Comparison of ENCODE assay signal across 22 cellular contexts in the genomic region with DNA sequence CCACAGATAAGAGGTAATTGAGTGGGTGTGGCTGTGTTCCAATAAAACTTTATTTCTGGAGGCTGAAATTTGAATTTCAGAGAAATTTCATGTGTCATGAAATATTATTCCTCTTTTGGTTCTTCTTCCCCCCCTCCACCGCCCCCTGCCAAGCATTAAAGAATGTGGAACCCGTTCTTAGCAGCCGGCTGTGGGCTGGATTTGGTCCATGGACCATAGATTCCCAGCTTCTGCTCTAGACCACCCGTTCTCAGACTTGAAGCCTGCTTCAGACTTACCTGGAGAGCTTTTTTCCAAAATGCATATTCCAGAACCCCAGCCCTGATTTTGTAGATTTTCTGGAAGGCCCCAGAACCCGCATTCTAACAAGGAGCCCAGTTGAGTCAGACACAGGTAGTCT. TPM values are rescaled to one million over a fixed set of nuclear protein-coding genes. Genes with fewer than 3 reads are reported as not detected.
DNase-seq lines count a peak whose midpoint lies in the region; ATAC-seq and TF ChIP-seq lines count a peak whose summit lies in the region.
"Had no signal": no experiment of that assay in that cellular context is flagged by ENCODE, and none has a peak within 500 bp of the region (broad histone marks: within the 10 kb centered on the region; RNA-seq: fewer than 3 reads in every experiment).

No MANE protein-coding gene starts in this region.

- H3K9me3 ChIP-seq in sigmoid colon (no peaks in the 10 kb centered on the region), mucosa of descending colon (no peaks in the 10 kb centered on the region)
- H3K9me3 ChIP-seq: A549, vagina had no signal

- TF ChIP-seq EP300 in sigmoid colon (IDR thresholded peaks at IDR 0.05) = no peak

- H3K27me3 Mint-ChIP-seq in activated B cell treated with CpG ODN at 0.5 μM for 24 hours = no peaks in the 10 kb centered on the region
- H3K27me3 Mint-ChIP-seq in immature natural killer cell (ENCODE audit: low read depth in 3 of 3) = peaks cover 0 to 6% (median 6%) of the 10 kb centered on the region in 3 donors
- H3K27me3 Mint-ChIP-seq: brain; stimulated activated memory B cell treated with anti-CD40 and anti-IgM and Interleukin-4, amounts not matched to agents 10 μg/mL and 1 μg/mL and 100 μg/mL, for 72 hours; T-cell had no signal

- H3K36me3 Mint-ChIP-seq in activated B cell treated with CpG ODN at 0.5 μM for 24 hours (ENCODE audit: low read depth) (peaks cover 53% of the 10 kb centered on the region), immature natural killer cell (peaks cover 0 to 13% (median 13%) of the 10 kb centered on the region in 3 donors)

- intact Hi-C loops in activated B cell treated with CpG ODN at 0.5 μM for 24 hours (cut with micrococcal nuclease) = no loop called here
- intact Hi-C loops in sigmoid colon (cut with DNase I) = no loop called here
- intact Hi-C loops in mucosa of descending colon (cut with DNase I, micrococcal nuclease) = no loop called here

- peak; percentile 19 for DNase-seq in activated effector memory CD4-positive, alpha-beta T cell treated with anti-CD3 and anti-CD28 coated beads, Interleukin-2, amount 50 U/mL, for 16 hours
- DNase-seq in activated effector memory CD4-positive, alpha-beta T cell treated with Interleukin-2 at 50 U/mL for 16 hours = no peak
- DNase-seq in activated B cell treated with CpG ODN at 0.5 μM for 24 hours (no peak), immature natural killer cell (no peak), sigmoid colon (peak; percentile 17), mucosa of descending colon (no peak), GOT3 (lab: John Stamatoyannopoulos, UW) (no peak)
- DNase-seq: activated naive CD4-positive, alpha-beta T cell treated with anti-CD3 and anti-CD28 coated beads, Interleukin-2, amount 50 U/mL, for 16 hours; DMS53; Karpas-422; NCI-H524 treated with DMSO at 0.1 percent for 48 hours; stimulated activated CD4-positive, alpha-beta T cell treated with anti-CD3 and anti-CD28 coated beads, Interleukin-2, amount 100 ng/mL, for 48 hours; T-cell had no signal

- ATAC-seq in activated B cell treated with CpG ODN at 0.5 μM for 24 hours (ENCODE audit: low read depth) = no peak
- ATAC-seq in mucosa of descending colon = no peak
- no peak for ATAC-seq in HG03520 (IDR thresholded peaks at IDR 0.05; ENCODE audit: unreplicated experiment)
- ATAC-seq: A549; stimulated activated memory B cell treated with anti-CD40 and anti-IgM and Interleukin-4, amounts not matched to agents 10 μg/mL and 1 μg/mL and 100 μg/mL, for 72 hours; T-cell had no signal

- H3K27me3 ChIP-seq in sigmoid colon = no peaks in the 10 kb centered on the region
- H3K27me3 ChIP-seq: vagina had no signal

- H3K4me1 ChIP-seq in sigmoid colon (peaks cover 0 to 72% (median 45%) of the 10 kb centered on the region in 4 donors), mucosa of descending colon (ENCODE audit: low read depth) (peaks cover 14% of the 10 kb centered on the region)

- H3K36me3 ChIP-seq in sigmoid colon (peaks cover 6 to 27% (median 19%) of the 10 kb centered on the region in 4 donors), mucosa of descending colon (ENCODE audit: low read depth) (peaks cover 4% of the 10 kb centered on the region)

- TF ChIP-seq POLR2A in sigmoid colon (IDR thresholded peaks at IDR 0.05) = no peak

- WGBS in sigmoid colon, 2 donors = 87 to 89% methylated on average over 5 of the region's 5 CpGs

- H3K27ac Mint-ChIP-seq in activated B cell treated with CpG ODN at 0.5 μM for 24 hours (peak overlapping the region; percentile 30), immature natural killer cell (peak overlapping the region; percentile 49 to 89 (median 78))
- H3K27ac Mint-ChIP-seq: brain; stimulated activated memory B cell treated with anti-CD40 and anti-IgM and Interleukin-4, amounts not matched to agents 10 μg/mL and 1 μg/mL and 100 μg/mL, for 72 hours had no signal

- H3K4me3 ChIP-seq in sigmoid colon (no peak overlapping the region), mucosa of descending colon (no peak overlapping the region)
- H3K4me3 ChIP-seq: A549, smooth muscle cell, vagina had no signal

- H3K27ac ChIP-seq in sigmoid colon = no peak overlapping the region
- H3K27ac ChIP-seq: vagina had no signal

- POLR2A ChIA-PET in activated B cell treated with CpG ODN at 0.5 μM for 24 hours (lab: Charles Lee) = interaction anchor here (0.6 kb wide), 2 partner anchors 11 to 15 kb away, joined by 3 to 8 read pairs; a partner anchor contains a TSS

- H3K9me3 Mint-ChIP-seq in activated B cell treated with CpG ODN at 0.5 μM for 24 hours (no peaks in the 10 kb centered on the region), immature natural killer cell (no peaks in the 10 kb centered on the region)
- H3K9me3 Mint-ChIP-seq: brain; stimulated activated memory B cell treated with anti-CD40 and anti-IgM and Interleukin-4, amounts not matched to agents 10 μg/mL and 1 μg/mL and 100 μg/mL, for 72 hours; T-cell had no signal

- H3K4me3 Mint-ChIP-seq in activated B cell treated with CpG ODN at 0.5 μM for 24 hours = no peak overlapping the region
- H3K4me3 Mint-ChIP-seq in immature natural killer cell = peak overlapping the region in 1 of 5 donors; percentile 39
- H3K4me3 Mint-ChIP-seq: brain; stimulated activated memory B cell treated with anti-CD40 and anti-IgM and Interleukin-4, amounts not matched to agents 10 μg/mL and 1 μg/mL and 100 μg/mL, for 72 hours; T-cell had no signal

- TF ChIP-seq CTCF in activated B cell treated with CpG ODN at 0.5 μM for 24 hours (IDR thresholded peaks at IDR 0.05) (no peak), sigmoid colon (IDR thresholded peaks at IDR 0.05) (no peak), mucosa of descending colon (IDR thresholded peaks at IDR 0.05) (no peak)

- H3K4me1 Mint-ChIP-seq in activated B cell treated with CpG ODN at 0.5 μM for 24 hours (peaks cover 32% of the 10 kb centered on the region), immature natural killer cell (peaks cover 86 to 90% of the 10 kb centered on the region in 2 donors)
- H3K4me1 Mint-ChIP-seq: brain had no signal

- CTCF ChIA-PET in activated B cell treated with CpG ODN at 0.5 μM for 24 hours (lab: Charles Lee) = no interaction called here

RNA-seq across cellular contexts. Expression of a gene that starts 40.5 kb away (rescaled TPM):
- 117 and 127 TPM in 2 replicates for total RNA-seq in activated B cell treated with CpG ODN at 0.5 μM for 24 hours
- polyA plus RNA-seq in immature natural killer cell = 100 to 1,000 TPM in 1 of 3 donors, 10 to 100 TPM in 2; 94.3 to 171 (median 96.5) TPM
- total RNA-seq in sigmoid colon = 10 to 100 TPM; 27.6 to 64.8 (median 42.2) TPM
- polyA plus RNA-seq in sigmoid colon = 100 to 1,000 TPM; 122 to 205 (median 182) TPM
- 100 to 1,000 TPM; 163 to 286 (median 276) TPM for total RNA-seq in mucosa of descending colon

RNA-seq across cellular contexts. Expression of a gene that starts 56.8 kb away (rescaled TPM):
- 2,652 and 3,293 TPM in 2 replicates for total RNA-seq in activated B cell treated with CpG ODN at 0.5 μM for 24 hours
- polyA plus RNA-seq in immature natural killer cell = 100 to 1,000 TPM; 285 to 713 (median 532) TPM
- total RNA-seq in sigmoid colon = 1,000 to 10,000 TPM; 1,692 to 2,841 (median 2,464) TPM
- 1,000 to 10,000 TPM; 2,289 to 3,780 (median 2,728) TPM for polyA plus RNA-seq in sigmoid colon
- total RNA-seq in mucosa of descending colon = 1,000 to 10,000 TPM in 1 of 3 donors, 100 to 1,000 TPM in 2; 838 to 1,044 (median 919) TPM

RNA-seq across cellular contexts. Expression of a gene that starts 56.9 kb away (rescaled TPM):
- total RNA-seq in activated B cell treated with CpG ODN at 0.5 μM for 24 hours (not detected in 2 replicates), sigmoid colon (not detected), mucosa of descending colon (not detected)
- polyA plus RNA-seq in immature natural killer cell (not detected), sigmoid colon (not detected)
- total RNA-seq: lung microvascular endothelial cell, smooth muscle cell, T-cell, temporal lobe, vagina had no signal
- polyA plus RNA-seq: keratinocyte, smooth muscle cell had no signal

Comparison
In these comparisons a context has a peak if more than half of its experiments do, and no peak if none do; other contexts are left out.
1. DNase-seq: peak in activated effector memory CD4-positive, alpha-beta T cell treated with anti-CD3 and anti-CD28 coated beads, Interleukin-2, amount 50 U/mL, for 16 hours (single experiment) and sigmoid colon (single experiment); none in activated effector memory CD4-positive, alpha-beta T cell treated with Interleukin-2 at 50 U/mL for 16 hours (single experiment), activated B cell treated with CpG ODN at 0.5 μM for 24 hours (single experiment), immature natural killer cell (0 of 3), mucosa of descending colon (0 of 3) and GOT3 (single experiment).